12 cellular contexts compared by ENCODE assay signal in genomic region chr11:116890193-116890592, GRCh38. TPM values are rescaled to one million over a fixed set of nuclear protein-coding genes. Genes with fewer than 3 reads are reported as not detected.
DNase-seq lines count a peak whose midpoint lies in the region; ATAC-seq and TF ChIP-seq lines count a peak whose summit lies in the region.
"Had no signal": no experiment of that assay in that cellular context is flagged by ENCODE, and none has a peak within 500 bp of the region (broad histone marks: within the 10 kb centered on the region; RNA-seq: fewer than 3 reads in every experiment).

No MANE protein-coding gene starts in this region.

- WGBS in lower leg skin, 2 donors = 86 to 90% methylated on average over 2 of the region's 2 CpGs

- TF ChIP-seq CTCF in lower leg skin (IDR thresholded peaks at IDR 0.05) = no peak

- no peaks in the 10 kb centered on the region for H3K27me3 Mint-ChIP-seq in CD4-positive, CD25-positive, alpha-beta regulatory T cell

- intact Hi-C loops in lower leg skin (cut with DNase I; ENCODE audit: low total_unique reads) = no loop called here

- H3K27ac Mint-ChIP-seq in CD4-positive, CD25-positive, alpha-beta regulatory T cell = peak overlapping the region in 2 of 3 donors; percentile 87 to 89
- peak overlapping the region in 1 of 2 donors; percentile 73 for H3K27ac Mint-ChIP-seq in activated naive CD4-positive, alpha-beta T cell treated with anti-CD3 and anti-CD28 coated beads, Interleukin-2, amount 50 U/mL, for 72 hours

- no peak overlapping the region for H3K4me3 ChIP-seq in CD4-positive, CD25-positive, alpha-beta regulatory T cell (ENCODE audit: low read depth, low read length)
- no peak overlapping the region for H3K4me3 ChIP-seq in lower leg skin (ENCODE audit: low read depth, poor library complexity, severe bottlenecking)

- peak in 2 of 3 donors; percentile 21 to 67 for DNase-seq in CD4-positive, CD25-positive, alpha-beta regulatory T cell
- no peak for DNase-seq in activated naive CD4-positive, alpha-beta T cell treated with anti-CD3 and anti-CD28 coated beads, Interleukin-2, amount 50 U/mL, for 72 hours (ENCODE audit: low spot score in 2 of 2)
- DNase-seq in DMS79 treated with DMSO at 0.1 percent for 48 hours (lab: John Stamatoyannopoulos, UW) (no peak), cortex of kidney (lab: John Stamatoyannopoulos, UW) (no peak), GOT3 (lab: John Stamatoyannopoulos, UW) (no peak), lower leg skin (ENCODE audit: low spot score in 2 of 2) (no peak)
- DNase-seq: mammary epithelial cell; SHP77 treated with DMSO at 0.1 percent for 48 hours; stimulated activated CD4-positive, alpha-beta T cell treated with anti-CD3 and anti-CD28 coated beads, Interleukin-2, amount 100 ng/mL, for 24 hours had no signal

- peak overlapping the region in 1 of 4 donors; percentile 36 for H3K4me3 Mint-ChIP-seq in CD4-positive, CD25-positive, alpha-beta regulatory T cell

- TF ChIP-seq POLR2A in lower leg skin (IDR thresholded peaks at IDR 0.05) = no peak

- H3K4me1 ChIP-seq in CD4-positive, CD25-positive, alpha-beta regulatory T cell (ENCODE audit: control insufficient read depth, insufficient read depth, low read length, poor library complexity, severe bottlenecking) = peaks cover 6% of the 10 kb centered on the region

- H3K4me1 Mint-ChIP-seq in CD4-positive, CD25-positive, alpha-beta regulatory T cell = peaks cover 14 to 17% (median 16%) of the 10 kb centered on the region in 4 donors

- H3K27me3 ChIP-seq in CD4-positive, CD25-positive, alpha-beta regulatory T cell (ENCODE audit: control insufficient read depth, insufficient read depth, low read length) = no peaks in the 10 kb centered on the region

- peaks cover 21% of the 10 kb centered on the region for H3K36me3 ChIP-seq in CD4-positive, CD25-positive, alpha-beta regulatory T cell (ENCODE audit: control insufficient read depth, insufficient read depth, low read length)

- peaks cover 37% of the 10 kb centered on the region for H3K36me3 Mint-ChIP-seq in CD4-positive, CD25-positive, alpha-beta regulatory T cell
- H3K36me3 Mint-ChIP-seq in activated naive CD4-positive, alpha-beta T cell treated with anti-CD3 and anti-CD28 coated beads, Interleukin-2, amount 50 U/mL, for 72 hours = no peaks in the 10 kb centered on the region

- peak; percentile 79 to 85 for ATAC-seq in CD4-positive, CD25-positive, alpha-beta regulatory T cell (ENCODE audit: low read depth in 2 of 2)
- peak; percentile 85 for ATAC-seq in GM19023 (IDR thresholded peaks at IDR 0.05; ENCODE audit: unreplicated experiment)
- ATAC-seq in HG03064 (IDR thresholded peaks at IDR 0.05; ENCODE audit: low read depth, unreplicated experiment) = peak; percentile 73
- peak; percentile 47 to 88 for ATAC-seq in activated naive CD4-positive, alpha-beta T cell treated with anti-CD3 and anti-CD28 coated beads, Interleukin-2, amount 50 U/mL, for 72 hours

- H3K27ac ChIP-seq in CD4-positive, CD25-positive, alpha-beta regulatory T cell (ENCODE audit: insufficient read depth, low read length, poor library complexity, severe bottlenecking) = peak overlapping the region; percentile 31

- H3K9me3 ChIP-seq in CD4-positive, CD25-positive, alpha-beta regulatory T cell (ENCODE audit: control insufficient read depth in 2 of 2, low read length in 2 of 2) = no peaks in the 10 kb centered on the region

- no peaks in the 10 kb centered on the region for H3K9me3 Mint-ChIP-seq in CD4-positive, CD25-positive, alpha-beta regulatory T cell
- no peaks in the 10 kb centered on the region for H3K9me3 Mint-ChIP-seq in activated naive CD4-positive, alpha-beta T cell treated with anti-CD3 and anti-CD28 coated beads, Interleukin-2, amount 50 U/mL, for 72 hours

RNA-seq across cellular contexts. Expression of gene APOA1, which starts 52.8 kb away (rescaled TPM):
- total RNA-seq in CD4-positive, CD25-positive, alpha-beta regulatory T cell = not detected
- polyA plus RNA-seq in CD4-positive, CD25-positive, alpha-beta regulatory T cell = under 1 TPM in 1 of 4 donors, not detected in 3; 0.34 TPM
- total RNA-seq in activated naive CD4-positive, alpha-beta T cell treated with anti-CD3 and anti-CD28 coated beads, Interleukin-2, amount 50 U/mL, for 72 hours = under 1 TPM in 1 of 2 donors, not detected in 1; 0.84 TPM
- 1 to 10 TPM in 2 of 4 donors, not detected in 2; 1.6 to 1.7 TPM for total RNA-seq in lower leg skin
- total RNA-seq: H1, mammary epithelial cell had no signal

Comparison
In these comparisons a context has a peak if more than half of its experiments do, and no peak if none do; other contexts are left out.
1. DNase-seq: peak in CD4-positive, CD25-positive, alpha-beta regulatory T cell (2 of 3); none in activated naive CD4-positive, alpha-beta T cell treated with anti-CD3 and anti-CD28 coated beads, Interleukin-2, amount 50 U/mL, for 72 hours (0 of 2), DMS79 treated with DMSO at 0.1 percent for 48 hours (single experiment), cortex of kidney (single experiment), GOT3 (single experiment) and lower leg skin (0 of 2).
2. Peak in every context shown above with its lines, with median percentiles within 50 percentile points of each other: ATAC-seq.